Comparison of ENCODE assay signal across 8 cellular contexts in the genomic region with DNA sequence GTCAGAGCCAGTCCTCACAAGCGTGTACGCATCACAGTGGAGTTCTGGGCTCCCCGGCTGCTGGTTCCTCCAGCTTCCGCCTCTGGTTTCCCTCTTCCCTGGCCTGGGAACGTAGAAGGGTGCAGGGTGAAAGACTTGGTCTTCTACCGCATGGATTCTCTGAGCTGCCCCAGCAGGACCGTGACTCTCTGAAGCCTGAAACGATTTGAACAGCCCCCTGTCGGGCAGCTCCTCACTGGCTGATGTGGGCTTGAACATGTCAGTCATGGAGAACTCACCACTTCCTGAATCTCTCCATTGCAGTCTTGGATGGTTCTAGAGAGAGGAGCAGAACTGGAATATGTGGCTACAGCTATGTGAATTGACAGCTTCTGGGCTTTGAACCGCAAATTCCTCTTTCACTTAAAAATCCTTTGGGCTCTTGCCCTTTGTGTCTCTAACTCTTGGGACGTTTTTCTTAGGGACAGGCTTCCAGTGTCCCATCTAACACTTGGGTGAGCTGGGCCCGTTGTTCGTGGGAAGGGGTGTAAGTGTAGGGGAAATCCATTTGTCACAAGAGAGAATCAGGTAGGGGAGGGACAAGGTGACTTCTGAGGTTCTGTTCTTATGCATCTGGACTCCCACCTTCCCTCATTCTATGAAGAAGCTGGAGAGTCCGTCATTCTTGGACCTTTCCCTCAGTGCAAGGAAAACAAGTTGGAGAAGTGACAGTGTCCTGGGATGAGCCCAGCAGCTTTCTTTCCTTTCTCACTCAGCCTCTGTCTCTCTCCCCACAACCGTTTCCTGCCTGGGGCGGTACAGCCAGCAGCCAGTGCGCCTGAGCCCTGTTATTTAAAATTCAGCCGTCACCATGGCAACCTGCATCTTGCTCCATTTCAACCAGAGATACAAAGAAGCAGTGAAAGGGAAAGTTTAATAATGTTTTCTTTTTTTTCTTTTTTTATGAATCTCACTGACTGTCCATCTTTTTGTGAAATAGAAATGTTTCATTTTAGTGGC.
DNase-seq lines count a peak whose midpoint lies in the region; ATAC-seq and TF ChIP-seq lines count a peak whose summit lies in the region.

No MANE protein-coding gene starts in this region.

- H3K27ac Mint-ChIP-seq in naive thymus-derived CD4-positive, alpha-beta T cell, result peak overlapping the region; percentile 73 to 95 (median 84)

- 63% methylated on average over 17 of the region's 18 CpGs for WGBS in suprapubic skin

- no peaks in the 10 kb centered on the region for H3K36me3 ChIP-seq in naive thymus-derived CD4-positive, alpha-beta T cell (ENCODE audit: control insufficient read depth in 2 of 3, insufficient read depth in 3 of 3, low read length in 3 of 3)
- H3K36me3 ChIP-seq in suprapubic skin, result no peaks in the 10 kb centered on the region

- no peak for TF ChIP-seq EP300 in suprapubic skin (IDR thresholded peaks at IDR 0.05)

- POLR2A ChIA-PET in naive thymus-derived CD4-positive, alpha-beta T cell (lab: Charles Lee), result no interaction called here

- H3K4me3 Mint-ChIP-seq in naive thymus-derived CD4-positive, alpha-beta T cell, result peak overlapping the region in 9 of 10 donors; percentile 17 to 74 (median 46)

- no peak for TF ChIP-seq CTCF in suprapubic skin (IDR thresholded peaks at IDR 0.05)

- peak; percentile 5 for DNase-seq in NOMO-1 treated with DMSO at 0.1 percent for 48 hours (lab: John Stamatoyannopoulos, UW; ENCODE audit: unreplicated experiment)
- no peak for DNase-seq in NOMO-1 treated with dmso at 0.1 percent for 144 hours (lab: John Stamatoyannopoulos, UW; ENCODE audit: unreplicated experiment)
- DNase-seq in activated CD4-positive, CD25-positive, alpha-beta regulatory T cell (lab: John Stamatoyannopoulos, UW), result peak; percentile 21 to 71 (median 54)
- peak in 48 of 61 donors; percentile 3 to 82 (median 34) for DNase-seq in caudate nucleus (lab: John Stamatoyannopoulos, UW)
- DNase-seq in naive thymus-derived CD4-positive, alpha-beta T cell, result peak; percentile 43 to 80 (median 68)
- peak; percentile 75 to 81 for DNase-seq in suprapubic skin (ENCODE audit: low spot score in 2 of 2)
- no peak for DNase-seq in NCI-H446 treated with DMSO at 0.1 percent for 48 hours (lab: John Stamatoyannopoulos, UW)

- no peaks in the 10 kb centered on the region for H3K9me3 ChIP-seq in naive thymus-derived CD4-positive, alpha-beta T cell (ENCODE audit: control insufficient read depth in 2 of 3, low read length in 3 of 3)
- no peaks in the 10 kb centered on the region for H3K9me3 ChIP-seq in suprapubic skin

- no peak for TF ChIP-seq POLR2A in suprapubic skin (IDR thresholded peaks at IDR 0.05)

- no peaks in the 10 kb centered on the region for H3K36me3 Mint-ChIP-seq in naive thymus-derived CD4-positive, alpha-beta T cell

- peaks cover 0 to 5% (median 3%) of the 10 kb centered on the region in 5 donors for H3K27me3 Mint-ChIP-seq in naive thymus-derived CD4-positive, alpha-beta T cell

- intact Hi-C loops in naive thymus-derived CD4-positive, alpha-beta T cell (cut with micrococcal nuclease), result loop anchor here (1.0 to 10.0 kb wide), 7 partner anchors 38 to 388 kb away; a partner anchor contains a TSS

- H3K4me1 ChIP-seq in naive thymus-derived CD4-positive, alpha-beta T cell (ENCODE audit: control insufficient read depth in 2 of 2, insufficient read depth in 2 of 2, low read length in 2 of 2), result peaks cover 9 to 32% of the 10 kb centered on the region in 2 donors
- H3K4me1 ChIP-seq in suprapubic skin, result peaks cover 9% of the 10 kb centered on the region

- H3K27ac ChIP-seq in caudate nucleus (ENCODE audit: low read depth, low read length) (peak overlapping the region; percentile 59), suprapubic skin (no peak overlapping the region)
- peak overlapping the region; percentile 45 for H3K27ac ChIP-seq in naive thymus-derived CD4-positive, alpha-beta T cell (ENCODE audit: low read depth, low read length)

- H3K9me3 Mint-ChIP-seq in naive thymus-derived CD4-positive, alpha-beta T cell, result no peaks in the 10 kb centered on the region

- peak; percentile 71 for ATAC-seq in HG03060 (IDR thresholded peaks at IDR 0.05; ENCODE audit: low read depth, unreplicated experiment)
- peak; percentile 83 for ATAC-seq in naive thymus-derived CD4-positive, alpha-beta T cell

- no peak overlapping the region for H3K4me3 ChIP-seq in naive thymus-derived CD4-positive, alpha-beta T cell (ENCODE audit: low read length)
- no peak overlapping the region for H3K4me3 ChIP-seq in suprapubic skin

- CTCF ChIA-PET in naive thymus-derived CD4-positive, alpha-beta T cell (lab: Charles Lee), result interaction anchor here (0.6 to 3.4 kb wide), 3 partner anchors 8 to 543 kb away, joined by 3 to 33 read pairs (median 3); no protein-coding TSS in a partner anchor

- peaks cover 24 to 50% (median 29%) of the 10 kb centered on the region in 7 donors for H3K4me1 Mint-ChIP-seq in naive thymus-derived CD4-positive, alpha-beta T cell

- no peaks in the 10 kb centered on the region for H3K27me3 ChIP-seq in naive thymus-derived CD4-positive, alpha-beta T cell (ENCODE audit: control insufficient read depth in 2 of 2, insufficient read depth in 2 of 2, low read length in 2 of 2)
- H3K27me3 ChIP-seq in suprapubic skin, result peaks cover 4% of the 10 kb centered on the region

Comparison
In these comparisons a context has a peak if more than half of its experiments do, and no peak if none do; other contexts are left out.
1. DNase-seq: peak in NOMO-1 treated with DMSO at 0.1 percent for 48 hours (single experiment), activated CD4-positive, CD25-positive, alpha-beta regulatory T cell (4 of 4), caudate nucleus (48 of 61), naive thymus-derived CD4-positive, alpha-beta T cell (9 of 9) and suprapubic skin (2 of 2); none in NOMO-1 treated with dmso at 0.1 percent for 144 hours (single experiment) and NCI-H446 treated with DMSO at 0.1 percent for 48 hours (single experiment).